9 cellular contexts compared by ENCODE assay signal in genomic region chr4:107896158-107896645, GRCh38. TPM values are rescaled to one million over a fixed set of nuclear protein-coding genes. Genes with fewer than 3 reads are reported as not detected.
DNase-seq lines count a peak whose midpoint lies in the region; ATAC-seq and TF ChIP-seq lines count a peak whose summit lies in the region.
"Had no signal": no experiment of that assay in that cellular context is flagged by ENCODE, and none has a peak within 500 bp of the region (broad histone marks: within the 10 kb centered on the region; RNA-seq: fewer than 3 reads in every experiment).

No MANE protein-coding gene starts in this region.

- peak overlapping the region; percentile 97 for H3K27ac Mint-ChIP-seq in type B pancreatic cell

- no peaks in the 10 kb centered on the region for H3K27me3 Mint-ChIP-seq in type B pancreatic cell

- no peak for TF ChIP-seq CTCF in type B pancreatic cell (conservative IDR thresholded peaks at IDR 0.05)
- TF ChIP-seq CTCF in GM20000 (IDR thresholded peaks at IDR 0.05; ENCODE audit: extremely low read depth, missing control alignments) = no peak

- peaks cover 8% of the 10 kb centered on the region for H3K36me3 Mint-ChIP-seq in type B pancreatic cell

- no peaks in the 10 kb centered on the region for H3K36me3 ChIP-seq in SJCRH30

- H3K4me1 Mint-ChIP-seq in type B pancreatic cell (ENCODE audit: unreplicated experiment) = peaks cover 29% of the 10 kb centered on the region

- H3K27me3 ChIP-seq in SJCRH30 (no peaks in the 10 kb centered on the region), right cardiac atrium (ENCODE audit: control insufficient read depth, insufficient read depth) (no peaks in the 10 kb centered on the region)

- H3K4me3 ChIP-seq in SJCRH30 (no peak overlapping the region), right cardiac atrium (ENCODE audit: low read length) (no peak overlapping the region)

- H3K9me3 ChIP-seq in SJCRH30 (replicated peaks) = no peaks in the 10 kb centered on the region
- H3K9me3 ChIP-seq in right cardiac atrium (ENCODE audit: control insufficient read depth, low read length) = no peaks in the 10 kb centered on the region

- no peak for DNase-seq in Right ventricle myocardium superior
- no peak for DNase-seq in Right ventricle myocardium inferior (ENCODE audit: missing footprints)
- peak; percentile 27 to 39 for DNase-seq in SJCRH30
- DNase-seq in right cardiac atrium = no peak
- no peak for DNase-seq in type B pancreatic cell (ENCODE audit: extremely low spot score, unreplicated experiment)
- DNase-seq in GM20000 (ENCODE audit: low spot score) = no peak
- DNase-seq in D341Med (ENCODE audit: low spot score) = no peak
- DNase-seq: posterior cingulate gyrus had no signal

- H3K27ac ChIP-seq in SJCRH30 (no peak overlapping the region), right cardiac atrium (ENCODE audit: low read length) (no peak overlapping the region)

- H3K4me3 Mint-ChIP-seq in type B pancreatic cell = peak overlapping the region; percentile 74

- H3K9me3 Mint-ChIP-seq in type B pancreatic cell = peaks cover 3% of the 10 kb centered on the region

- 89% methylated on average over 2 of the region's 2 CpGs for WGBS in right cardiac atrium

- ATAC-seq in Right ventricle myocardium superior (ENCODE audit: poor library complexity) (peak; percentile 38), Right ventricle myocardium inferior (no peak), right cardiac atrium (peak; percentile 56 to 93), HG02642 (IDR thresholded peaks at IDR 0.05; ENCODE audit: poor library complexity, unreplicated experiment) (no peak)

- intact Hi-C loops in Right ventricle myocardium superior (cut with DNase I) (no loop called here), Right ventricle myocardium inferior (cut with DNase I) (loop anchor here (5.0 kb wide), 1 partner anchor 74 kb away; the partner anchor contains the start of gene SGMS2), right cardiac atrium (cut with DNase I) (no loop called here)

- H3K4me1 ChIP-seq in SJCRH30 (peaks cover 11% of the 10 kb centered on the region), right cardiac atrium (ENCODE audit: control insufficient read depth, insufficient read depth, low read length) (peaks cover 2% of the 10 kb centered on the region)

RNA-seq across cellular contexts. Expression of gene CYP2U1, which starts 35.1 kb away (rescaled TPM):
- 6.5 TPM for total RNA-seq in Right ventricle myocardium superior
- total RNA-seq in Right ventricle myocardium inferior = 7.1 TPM
- 7.6 and 7.8 TPM in 2 replicates for total RNA-seq in SJCRH30 (2014; rRNA removed; shearing (Covaris generic))
- 10 to 100 TPM in 3 of 4 donors, 1 to 10 TPM in 1; 9.1 to 14.8 (median 13.7) TPM for total RNA-seq in right cardiac atrium
- 7.3 TPM for polyA plus RNA-seq in right cardiac atrium
- 4.2 and 7.8 TPM in 2 replicates for total RNA-seq in type B pancreatic cell (ENCODE audit: low replicate concordance)

Comparison
In these comparisons a context has a peak if more than half of its experiments do, and no peak if none do; other contexts are left out.
1. ATAC-seq: peak in Right ventricle myocardium superior (single experiment) and right cardiac atrium (2 of 2); none in Right ventricle myocardium inferior (single experiment) and HG02642 (single experiment).
2. DNase-seq: peak in SJCRH30 (2 of 2); none in Right ventricle myocardium superior (single experiment), Right ventricle myocardium inferior (single experiment), right cardiac atrium (0 of 3), type B pancreatic cell (single experiment), GM20000 (single experiment) and D341Med (single experiment).